ENCODE assay signal across 1 cellular context in the genomic region with DNA sequence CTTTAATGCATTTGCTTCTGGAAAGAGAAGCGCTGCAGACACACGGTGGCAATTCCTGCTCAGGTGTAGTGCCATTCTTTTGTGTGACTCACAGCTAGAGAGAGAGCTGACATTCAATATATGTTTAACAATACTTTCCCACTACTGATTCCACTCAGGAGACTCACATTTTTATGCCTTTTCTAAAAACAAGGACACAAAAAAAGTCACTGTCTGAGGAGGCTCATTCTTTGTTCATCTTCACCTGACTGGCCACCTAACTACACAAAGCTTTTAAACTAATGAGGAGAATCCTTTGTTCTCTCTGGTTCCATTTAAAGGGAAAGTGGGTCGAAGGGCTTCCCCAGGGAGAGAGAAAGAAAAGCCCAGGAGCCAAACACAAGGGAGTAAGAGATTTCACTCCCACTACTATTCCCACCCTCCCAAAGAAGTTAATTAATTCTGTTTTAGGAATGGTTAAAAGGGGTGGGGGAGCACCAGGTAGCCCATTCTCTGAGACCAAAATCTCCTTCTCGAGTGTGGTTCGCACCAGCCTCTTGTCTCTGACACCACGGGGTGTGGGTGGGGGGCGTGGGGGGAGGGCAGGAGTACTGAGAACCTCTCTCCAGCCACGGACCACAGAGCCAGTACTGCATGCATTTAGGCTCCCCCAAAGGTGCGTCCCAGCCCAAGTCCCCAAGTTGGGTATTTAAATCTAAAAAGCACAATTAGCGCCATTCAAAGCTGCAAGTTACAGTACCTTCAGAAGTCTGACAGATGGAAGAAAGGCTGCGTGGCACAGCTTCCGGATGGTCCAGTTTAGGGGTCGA.
TF ChIP-seq lines count a peak whose summit lies in the region.

No MANE protein-coding gene starts in this region.

TF ChIP-seq in GM23338, 12 proteins besides CTCF, POLR2A, EP300 and RAD21 (continued from another document):
- TF ChIP-seq, protein P1, sequence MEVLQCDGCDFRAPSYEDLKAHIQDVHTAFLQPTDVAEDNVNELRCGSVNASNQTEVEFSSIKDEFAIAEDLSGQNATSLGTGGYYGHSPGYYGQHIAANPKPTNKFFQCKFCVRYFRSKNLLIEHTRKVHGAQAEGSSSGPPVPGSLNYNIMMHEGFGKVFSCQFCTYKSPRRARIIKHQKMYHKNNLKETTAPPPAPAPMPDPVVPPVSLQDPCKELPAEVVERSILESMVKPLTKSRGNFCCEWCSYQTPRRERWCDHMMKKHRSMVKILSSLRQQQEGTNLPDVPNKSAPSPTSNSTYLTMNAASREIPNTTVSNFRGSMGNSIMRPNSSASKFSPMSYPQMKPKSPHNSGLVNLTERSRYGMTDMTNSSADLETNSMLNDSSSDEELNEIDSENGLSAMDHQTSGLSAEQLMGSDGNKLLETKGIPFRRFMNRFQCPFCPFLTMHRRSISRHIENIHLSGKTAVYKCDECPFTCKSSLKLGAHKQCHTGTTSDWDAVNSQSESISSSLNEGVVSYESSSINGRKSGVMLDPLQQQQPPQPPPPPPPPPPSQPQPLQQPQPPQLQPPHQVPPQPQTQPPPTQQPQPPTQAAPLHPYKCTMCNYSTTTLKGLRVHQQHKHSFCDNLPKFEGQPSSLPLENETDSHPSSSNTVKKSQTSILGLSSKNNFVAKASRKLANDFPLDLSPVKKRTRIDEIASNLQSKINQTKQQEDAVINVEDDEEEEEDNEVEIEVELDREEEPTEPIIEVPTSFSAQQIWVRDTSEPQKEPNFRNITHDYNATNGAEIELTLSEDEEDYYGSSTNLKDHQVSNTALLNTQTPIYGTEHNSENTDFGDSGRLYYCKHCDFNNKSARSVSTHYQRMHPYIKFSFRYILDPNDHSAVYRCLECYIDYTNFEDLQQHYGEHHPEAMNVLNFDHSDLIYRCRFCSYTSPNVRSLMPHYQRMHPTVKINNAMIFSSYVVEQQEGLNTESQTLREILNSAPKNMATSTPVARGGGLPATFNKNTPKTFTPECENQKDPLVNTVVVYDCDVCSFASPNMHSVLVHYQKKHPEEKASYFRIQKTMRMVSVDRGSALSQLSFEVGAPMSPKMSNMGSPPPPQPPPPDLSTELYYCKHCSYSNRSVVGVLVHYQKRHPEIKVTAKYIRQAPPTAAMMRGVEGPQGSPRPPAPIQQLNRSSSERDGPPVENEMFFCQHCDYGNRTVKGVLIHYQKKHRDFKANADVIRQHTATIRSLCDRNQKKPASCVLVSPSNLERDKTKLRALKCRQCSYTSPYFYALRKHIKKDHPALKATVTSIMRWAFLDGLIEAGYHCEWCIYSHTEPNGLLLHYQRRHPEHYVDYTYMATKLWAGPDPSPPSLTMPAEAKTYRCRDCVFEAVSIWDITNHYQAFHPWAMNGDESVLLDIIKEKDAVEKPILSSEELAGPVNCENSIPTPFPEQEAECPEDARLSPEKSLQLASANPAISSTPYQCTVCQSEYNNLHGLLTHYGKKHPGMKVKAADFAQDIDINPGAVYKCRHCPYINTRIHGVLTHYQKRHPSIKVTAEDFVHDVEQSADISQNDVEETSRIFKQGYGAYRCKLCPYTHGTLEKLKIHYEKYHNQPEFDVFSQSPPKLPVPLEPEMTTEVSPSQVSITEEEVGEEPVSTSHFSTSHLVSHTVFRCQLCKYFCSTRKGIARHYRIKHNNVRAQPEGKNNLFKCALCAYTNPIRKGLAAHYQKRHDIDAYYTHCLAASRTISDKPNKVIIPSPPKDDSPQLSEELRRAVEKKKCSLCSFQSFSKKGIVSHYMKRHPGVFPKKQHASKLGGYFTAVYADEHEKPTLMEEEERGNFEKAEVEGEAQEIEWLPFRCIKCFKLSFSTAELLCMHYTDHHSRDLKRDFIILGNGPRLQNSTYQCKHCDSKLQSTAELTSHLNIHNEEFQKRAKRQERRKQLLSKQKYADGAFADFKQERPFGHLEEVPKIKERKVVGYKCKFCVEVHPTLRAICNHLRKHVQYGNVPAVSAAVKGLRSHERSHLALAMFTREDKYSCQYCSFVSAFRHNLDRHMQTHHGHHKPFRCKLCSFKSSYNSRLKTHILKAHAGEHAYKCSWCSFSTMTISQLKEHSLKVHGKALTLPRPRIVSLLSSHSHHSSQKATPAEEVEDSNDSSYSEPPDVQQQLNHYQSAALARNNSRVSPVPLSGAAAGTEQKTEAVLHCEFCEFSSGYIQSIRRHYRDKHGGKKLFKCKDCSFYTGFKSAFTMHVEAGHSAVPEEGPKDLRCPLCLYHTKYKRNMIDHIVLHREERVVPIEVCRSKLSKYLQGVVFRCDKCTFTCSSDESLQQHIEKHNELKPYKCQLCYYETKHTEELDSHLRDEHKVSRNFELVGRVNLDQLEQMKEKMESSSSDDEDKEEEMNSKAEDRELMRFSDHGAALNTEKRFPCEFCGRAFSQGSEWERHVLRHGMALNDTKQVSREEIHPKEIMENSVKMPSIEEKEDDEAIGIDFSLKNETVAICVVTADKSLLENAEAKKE (CRISPR knock-in tag; IDR thresholded peaks at IDR 0.05): no peak
- TF ChIP-seq EZH2phosphoT487 (IDR thresholded peaks at IDR 0.05; ENCODE audit: unreplicated experiment) (no peak), POLR2AphosphoS5 (IDR thresholded peaks at IDR 0.05; ENCODE audit: low read depth) (no peak), CREB1 (CRISPR knock-in tag; IDR thresholded peaks at IDR 0.05; ENCODE audit: low read depth) (no peak), NANOG (IDR thresholded peaks at IDR 0.05; ENCODE audit: borderline replicate concordance) (peak; percentile 55; the same call in 1 of the 2 replicates), EZH2 (IDR thresholded peaks at IDR 0.05; ENCODE audit: low read depth, unreplicated experiment) (no peak), ZNF114 (CRISPR knock-in tag; IDR thresholded peaks at IDR 0.05) (no peak), JUNB (IDR thresholded peaks at IDR 0.05; ENCODE audit: unreplicated experiment) (peak; percentile 53), ZNF331 (CRISPR knock-in tag; IDR thresholded peaks at IDR 0.05; ENCODE audit: low read depth) (no peak)
- TF ChIP-seq, protein P2, sequence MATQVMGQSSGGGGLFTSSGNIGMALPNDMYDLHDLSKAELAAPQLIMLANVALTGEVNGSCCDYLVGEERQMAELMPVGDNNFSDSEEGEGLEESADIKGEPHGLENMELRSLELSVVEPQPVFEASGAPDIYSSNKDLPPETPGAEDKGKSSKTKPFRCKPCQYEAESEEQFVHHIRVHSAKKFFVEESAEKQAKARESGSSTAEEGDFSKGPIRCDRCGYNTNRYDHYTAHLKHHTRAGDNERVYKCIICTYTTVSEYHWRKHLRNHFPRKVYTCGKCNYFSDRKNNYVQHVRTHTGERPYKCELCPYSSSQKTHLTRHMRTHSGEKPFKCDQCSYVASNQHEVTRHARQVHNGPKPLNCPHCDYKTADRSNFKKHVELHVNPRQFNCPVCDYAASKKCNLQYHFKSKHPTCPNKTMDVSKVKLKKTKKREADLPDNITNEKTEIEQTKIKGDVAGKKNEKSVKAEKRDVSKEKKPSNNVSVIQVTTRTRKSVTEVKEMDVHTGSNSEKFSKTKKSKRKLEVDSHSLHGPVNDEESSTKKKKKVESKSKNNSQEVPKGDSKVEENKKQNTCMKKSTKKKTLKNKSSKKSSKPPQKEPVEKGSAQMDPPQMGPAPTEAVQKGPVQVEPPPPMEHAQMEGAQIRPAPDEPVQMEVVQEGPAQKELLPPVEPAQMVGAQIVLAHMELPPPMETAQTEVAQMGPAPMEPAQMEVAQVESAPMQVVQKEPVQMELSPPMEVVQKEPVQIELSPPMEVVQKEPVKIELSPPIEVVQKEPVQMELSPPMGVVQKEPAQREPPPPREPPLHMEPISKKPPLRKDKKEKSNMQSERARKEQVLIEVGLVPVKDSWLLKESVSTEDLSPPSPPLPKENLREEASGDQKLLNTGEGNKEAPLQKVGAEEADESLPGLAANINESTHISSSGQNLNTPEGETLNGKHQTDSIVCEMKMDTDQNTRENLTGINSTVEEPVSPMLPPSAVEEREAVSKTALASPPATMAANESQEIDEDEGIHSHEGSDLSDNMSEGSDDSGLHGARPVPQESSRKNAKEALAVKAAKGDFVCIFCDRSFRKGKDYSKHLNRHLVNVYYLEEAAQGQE (IDR thresholded peaks at IDR 0.05; ENCODE audit: unreplicated experiment): no peak
- TF ChIP-seq, protein P3, sequence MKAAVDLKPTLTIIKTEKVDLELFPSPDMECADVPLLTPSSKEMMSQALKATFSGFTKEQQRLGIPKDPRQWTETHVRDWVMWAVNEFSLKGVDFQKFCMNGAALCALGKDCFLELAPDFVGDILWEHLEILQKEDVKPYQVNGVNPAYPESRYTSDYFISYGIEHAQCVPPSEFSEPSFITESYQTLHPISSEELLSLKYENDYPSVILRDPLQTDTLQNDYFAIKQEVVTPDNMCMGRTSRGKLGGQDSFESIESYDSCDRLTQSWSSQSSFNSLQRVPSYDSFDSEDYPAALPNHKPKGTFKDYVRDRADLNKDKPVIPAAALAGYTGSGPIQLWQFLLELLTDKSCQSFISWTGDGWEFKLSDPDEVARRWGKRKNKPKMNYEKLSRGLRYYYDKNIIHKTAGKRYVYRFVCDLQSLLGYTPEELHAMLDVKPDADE (IDR thresholded peaks at IDR 0.05): no peak
